Comparison of ENCODE assay signal across 8 cellular contexts in genomic region chr20:32207211-32207625, GRCh38. TPM values are rescaled to one million over a fixed set of nuclear protein-coding genes. Genes with fewer than 3 reads are reported as not detected.
DNase-seq lines count a peak whose midpoint lies in the region; ATAC-seq and TF ChIP-seq lines count a peak whose summit lies in the region.

No MANE protein-coding gene starts in this region.

- CTCF ChIA-PET in CD8-positive, alpha-beta T cell (lab: Charles Lee): no interaction called here

- peaks cover 47% of the 10 kb centered on the region for H3K36me3 Mint-ChIP-seq in CD8-positive, alpha-beta T cell

- no peak for TF ChIP-seq POLR2A in NB4 (IDR thresholded peaks at IDR 0.05; ENCODE audit: extremely low read depth, insufficient read length)

- peak overlapping the region; percentile 31 for H2AFZ ChIP-seq in neural cell (ENCODE audit: low read depth, low read length)

- peak in 1 of 7 experiments; percentile 11 for DNase-seq in CD8-positive, alpha-beta T cell
- DNase-seq in NB4 (ENCODE audit: low read depth) (peak; percentile 47), activated gamma-delta T cell (lab: John Stamatoyannopoulos, UW) (no peak), anterior cingulate cortex (lab: John Stamatoyannopoulos, UW) (no peak), MV-4-11 (lab: John Stamatoyannopoulos, UW) (no peak)

- no peak for TF ChIP-seq RAD21 in neural cell (conservative IDR thresholded peaks at IDR 0.05)

- peak overlapping the region; percentile 84 for H3K4me3 ChIP-seq in CD8-positive, alpha-beta T cell (ENCODE audit: low read depth, low read length)
- H3K4me3 ChIP-seq in NB4 (ENCODE audit: low read depth, low read length): peak overlapping the region; percentile 93
- peak overlapping the region; percentile 93 to 95 for H3K4me3 ChIP-seq in duodenal mucosa (ENCODE audit: low read depth in 1 of 2, low read length in 2 of 2)
- peak overlapping the region; percentile 77 for H3K4me3 ChIP-seq in neural cell (ENCODE audit: low read length)

- H3K4me2 ChIP-seq in neural cell (ENCODE audit: low read length): peak overlapping the region; percentile 98

- peaks cover 53% of the 10 kb centered on the region for H3K4me1 ChIP-seq in CD8-positive, alpha-beta T cell (ENCODE audit: insufficient read depth, low read length)
- peaks cover 58 to 72% of the 10 kb centered on the region in 2 donors for H3K4me1 ChIP-seq in duodenal mucosa (ENCODE audit: control insufficient read depth in 1 of 2, insufficient read depth in 2 of 2, low read length in 2 of 2)

- H3F3A ChIP-seq in neural cell (ENCODE audit: insufficient read depth, low read length, poor library complexity, severe bottlenecking): no peaks in the 10 kb centered on the region

- H3K9me3 ChIP-seq in CD8-positive, alpha-beta T cell (ENCODE audit: low read length): no peaks in the 10 kb centered on the region
- no peaks in the 10 kb centered on the region for H3K9me3 ChIP-seq in duodenal mucosa (ENCODE audit: control insufficient read depth in 1 of 2, low read length in 2 of 2)
- no peaks in the 10 kb centered on the region for H3K9me3 ChIP-seq in neural cell (ENCODE audit: low read length)

- ATAC-seq in CD8-positive, alpha-beta T cell: peak; percentile 5
- peak; percentile 26 for ATAC-seq in GM21529 (IDR thresholded peaks at IDR 0.05; ENCODE audit: unreplicated experiment)

- peak overlapping the region; percentile 94 for H3K4me3 Mint-ChIP-seq in CD8-positive, alpha-beta T cell

- no peak for TF ChIP-seq CTCF in CD8-positive, alpha-beta T cell (IDR thresholded peaks at IDR 0.05)
- TF ChIP-seq CTCF in NB4 (IDR thresholded peaks at IDR 0.05; ENCODE audit: low read depth, low read length): no peak
- TF ChIP-seq CTCF in neural cell (IDR thresholded peaks at IDR 0.05; ENCODE audit: poor library complexity, severe bottlenecking): no peak

- no peaks in the 10 kb centered on the region for H4K20me1 ChIP-seq in neural cell (ENCODE audit: insufficient read depth)

- no peaks in the 10 kb centered on the region for H3K9me3 Mint-ChIP-seq in CD8-positive, alpha-beta T cell

- peak overlapping the region; percentile 87 to 99 for H3K9ac ChIP-seq in duodenal mucosa (ENCODE audit: low read depth in 1 of 2, low read length in 2 of 2)
- H3K9ac ChIP-seq in neural cell (ENCODE audit: low read length): peak overlapping the region; percentile 93

- H3K36me3 ChIP-seq in CD8-positive, alpha-beta T cell (ENCODE audit: insufficient read depth, low read length): peaks cover 4% of the 10 kb centered on the region
- H3K36me3 ChIP-seq in duodenal mucosa (ENCODE audit: control insufficient read depth in 1 of 2, insufficient read depth in 2 of 2, low read length in 2 of 2) (peaks cover 10 to 21% of the 10 kb centered on the region in 2 donors), neural cell (ENCODE audit: insufficient read depth, low read length) (no peaks in the 10 kb centered on the region)

- no peaks in the 10 kb centered on the region for H3K27me3 Mint-ChIP-seq in CD8-positive, alpha-beta T cell (ENCODE audit: low read depth)

- intact Hi-C loops in CD8-positive, alpha-beta T cell (cut with DNase I, micrococcal nuclease): loop anchor here (1.0 to 5.0 kb wide), 7 partner anchors 70 to 1605 kb away; partner anchors contain the start of genes ASXL1 (in 2 of the 2), KIF3B (in 2 of the 2), CHMP4B (in 1 of the 2) and TM9SF4 (in 1 of the 2)

- H3K9me2 ChIP-seq in neural cell (ENCODE audit: insufficient read depth, low read length): no peaks in the 10 kb centered on the region

- no peak for TF ChIP-seq EP300 in neural cell (conservative IDR thresholded peaks at IDR 0.05; ENCODE audit: poor library complexity, severe bottlenecking)

- no peaks in the 10 kb centered on the region for H3K27me3 ChIP-seq in CD8-positive, alpha-beta T cell (ENCODE audit: insufficient read depth, low read length)
- H3K27me3 ChIP-seq in duodenal mucosa (ENCODE audit: control insufficient read depth in 1 of 2, insufficient read depth in 2 of 2, low read length in 2 of 2) (no peaks in the 10 kb centered on the region), neural cell (ENCODE audit: insufficient read depth, low read depth, low read length) (no peaks in the 10 kb centered on the region)

- H3K27ac Mint-ChIP-seq in CD8-positive, alpha-beta T cell: peak overlapping the region; percentile 92

- H3K79me2 ChIP-seq in neural cell (replicated peaks; ENCODE audit: insufficient read depth, low read length): peaks cover 62% of the 10 kb centered on the region

- peak overlapping the region; percentile 70 for H3K27ac ChIP-seq in CD8-positive, alpha-beta T cell (ENCODE audit: low read depth, low read length)
- H3K27ac ChIP-seq in duodenal mucosa (ENCODE audit: low read depth, low read length) (peak overlapping the region; percentile 63), neural cell (ENCODE audit: low read length) (peak overlapping the region; percentile 72)

- H3K4me1 Mint-ChIP-seq in CD8-positive, alpha-beta T cell (ENCODE audit: low read depth): peaks cover 86% of the 10 kb centered on the region

- POLR2A ChIA-PET in CD8-positive, alpha-beta T cell (lab: Charles Lee): no interaction called here

TF ChIP-seq in neural cell, 6 proteins besides CTCF, POLR2A, EP300 and RAD21:
- TF ChIP-seq POLR2AphosphoS5 (IDR thresholded peaks at IDR 0.05): no peak
- TF ChIP-seq REST (IDR thresholded peaks at IDR 0.05; ENCODE audit: borderline replicate concordance): no peak
- TF ChIP-seq EZH2 (IDR thresholded peaks at IDR 0.05; ENCODE audit: borderline replicate concordance, insufficient read depth, low read length, poor library complexity, severe bottlenecking): no peak
- no peak for TF ChIP-seq SMC3 (conservative IDR thresholded peaks at IDR 0.05; ENCODE audit: poor library complexity)
- no peak for TF ChIP-seq TAF1 (IDR thresholded peaks at IDR 0.05; ENCODE audit: low read depth)
- no peak for TF ChIP-seq MXI1 (conservative IDR thresholded peaks at IDR 0.05; ENCODE audit: poor library complexity, severe bottlenecking)

RNA-seq across cellular contexts. Expression of gene PLAGL2, which starts 0.3 kb away (rescaled TPM):
- total RNA-seq in CD8-positive, alpha-beta T cell: 10 to 100 TPM; 15.8 to 16.9 TPM
- 2.5 and 2.7 TPM in 2 replicates for polyA plus RNA-seq in neural cell
- polyA minus RNA-seq in neural cell: 10.5 and 13.3 TPM in 2 replicates

RNA-seq across cellular contexts. Expression of gene POFUT1, which starts 0.5 kb away (rescaled TPM):
- total RNA-seq in CD8-positive, alpha-beta T cell: 1 to 10 TPM; 5.1 to 6.3 TPM
- polyA plus RNA-seq in neural cell: 14.0 and 15.5 TPM in 2 replicates
- 25.8 and 27.5 TPM in 2 replicates for polyA minus RNA-seq in neural cell
